Comparison of ENCODE assay signal across 1 cellular context in the genomic region with DNA sequence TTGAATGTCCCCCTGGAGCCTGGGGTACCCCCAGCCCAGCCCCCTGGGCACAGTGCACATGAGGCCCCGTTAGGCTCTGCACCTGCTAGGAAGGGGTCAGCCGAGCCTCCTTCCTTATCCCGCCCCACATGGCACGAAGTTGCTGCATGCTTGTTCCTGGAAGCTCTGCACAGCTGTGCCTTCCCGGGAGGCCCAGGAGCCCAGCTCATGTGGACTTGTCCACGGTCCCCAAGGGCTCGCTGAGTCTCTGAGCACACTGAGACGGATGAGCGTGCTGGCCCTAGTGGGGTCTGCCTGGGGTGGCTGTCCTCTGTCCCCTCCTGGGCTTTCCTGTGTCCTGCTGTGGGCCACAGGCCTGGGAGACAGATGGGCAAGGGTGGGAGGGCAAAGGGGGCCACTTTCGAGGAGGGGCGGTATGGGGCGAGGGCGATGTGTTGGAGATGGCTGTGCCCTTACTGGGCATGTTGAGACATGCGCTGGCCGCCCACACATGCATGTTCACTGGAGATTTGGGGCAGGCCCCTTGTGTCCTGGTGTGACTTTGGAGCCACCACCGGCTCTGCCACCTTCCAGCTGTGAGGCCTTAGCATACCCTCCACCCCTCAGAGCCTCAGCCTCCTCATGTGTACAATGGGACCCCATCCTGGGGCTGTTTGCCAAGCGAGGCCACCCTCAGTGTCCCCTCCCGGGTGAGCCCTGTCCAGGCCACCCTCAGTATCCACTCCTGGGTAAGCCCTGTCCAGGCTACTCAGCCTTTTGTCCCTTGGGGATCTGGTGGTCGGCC.
TF ChIP-seq lines count a peak whose summit lies in the region.

No MANE protein-coding gene starts in this region.

TF ChIP-seq in HCT116, 20 proteins besides CTCF, POLR2A, EP300 and RAD21:
- TF ChIP-seq CBX3 (IDR thresholded peaks at IDR 0.05; ENCODE audit: low read depth) (no peak), YY1 (IDR thresholded peaks at IDR 0.05; ENCODE audit: extremely low read depth, insufficient replicate concordance, low read depth, low read length) (no peak), JUND (IDR thresholded peaks at IDR 0.05) (no peak), EZH2 (IDR thresholded peaks at IDR 0.05) (no peak), EZH2phosphoT487 (IDR thresholded peaks at IDR 0.05; ENCODE audit: borderline replicate concordance) (no peak), ZNF274 (IDR thresholded peaks at IDR 0.05; ENCODE audit: low read depth, low read length) (no peak)
